11 cellular contexts compared by ENCODE assay signal in genomic region chr1:217088521-217089221, GRCh38.
DNase-seq lines count a peak whose midpoint lies in the region; ATAC-seq, FAIRE-seq and TF ChIP-seq lines count a peak whose summit lies in the region.
"Had no signal": no experiment of that assay in that cellular context is flagged by ENCODE, and none has a peak within 500 bp of the region (broad histone marks: within the 10 kb centered on the region; RNA-seq: fewer than 3 reads in every experiment).

No MANE protein-coding gene starts in this region.

- H3K27me3 ChIP-seq in HUES48 (ENCODE audit: control insufficient read depth, insufficient read depth, low read length) (peaks cover 69% of the 10 kb centered on the region), breast epithelium (no peaks in the 10 kb centered on the region), skeletal muscle satellite cell (ENCODE audit: control insufficient read depth, insufficient read depth, low read length) (no peaks in the 10 kb centered on the region)

- H3K9ac ChIP-seq in HUES48 (ENCODE audit: low read depth, low read length) = no peak overlapping the region
- no peak overlapping the region for H3K9ac ChIP-seq in skeletal muscle satellite cell (ENCODE audit: low read depth, low read length)

- TF ChIP-seq CTCF in breast epithelium (IDR thresholded peaks at IDR 0.05) (no peak), GM20000 (IDR thresholded peaks at IDR 0.05; ENCODE audit: extremely low read depth, missing control alignments) (no peak)

- DNase-seq in breast epithelium (ENCODE audit: low spot score in 2 of 2) = no peak
- no peak for DNase-seq in GM20000 (ENCODE audit: low spot score)
- DNase-seq in GOT3 (lab: John Stamatoyannopoulos, UW) = no peak
- DNase-seq in HTR-8/SVneo (ENCODE audit: insufficient read length, low spot score) = no peak
- DNase-seq: activated T-cell treated with anti-CD3 and anti-CD28 coated beads, Interleukin-2, amount 50 U/mL, for 72 hours had no signal

- intact Hi-C loops in breast epithelium (cut with DNase I; ENCODE audit: low total_unique reads) = no loop called here

- no peak for TF ChIP-seq POLR2A in breast epithelium (IDR thresholded peaks at IDR 0.05)

- H3K9me3 ChIP-seq in HUES48 (ENCODE audit: control insufficient read depth, insufficient read depth, low read length) (no peaks in the 10 kb centered on the region), breast epithelium (no peaks in the 10 kb centered on the region), iPS-18c (ENCODE audit: control insufficient read depth, insufficient read depth, low read length) (no peaks in the 10 kb centered on the region), skeletal muscle satellite cell (replicated peaks; ENCODE audit: low read length) (no peaks in the 10 kb centered on the region)

- no peaks in the 10 kb centered on the region for H3K36me3 ChIP-seq in HUES48 (ENCODE audit: control insufficient read depth, insufficient read depth, low read length)
- H3K36me3 ChIP-seq in breast epithelium = no peaks in the 10 kb centered on the region
- no peaks in the 10 kb centered on the region for H3K36me3 ChIP-seq in skeletal muscle satellite cell (ENCODE audit: insufficient read depth, low read length)

- FAIRE-seq in HTR-8/SVneo (lab: Jason Lieb, UNC) = no peak
- FAIRE-seq: endothelial cell of umbilical vein had no signal

- ATAC-seq in HG02759 (IDR thresholded peaks at IDR 0.05; ENCODE audit: unreplicated experiment) = no peak
- ATAC-seq: activated T-cell treated with anti-CD3 and anti-CD28 coated beads, Interleukin-2, amount 50 U/mL, for 72 hours; natural killer cell treated with Interleukin-12 subunit alpha and Interleukin-12 subunit beta and Interleukin-15 and Interleukin-18, amount 100 ng/mL, for 72 hours had no signal

- peak overlapping the region; percentile 96 for H3K4me2 ChIP-seq in skeletal muscle satellite cell (ENCODE audit: low read length)

- H3K4me3 ChIP-seq in HUES48 (ENCODE audit: low read depth, low read length) = peak overlapping the region; percentile 70
- H3K4me3 ChIP-seq in breast epithelium = peak overlapping the region in 2 of 3 donors; percentile 64 to 73
- H3K4me3 ChIP-seq in iPS-18c (ENCODE audit: insufficient read depth, low read depth, low read length) = peak overlapping the region; percentile 57
- H3K4me3 ChIP-seq in skeletal muscle satellite cell (ENCODE audit: low read length) = peak overlapping the region; percentile 75

- H3K27ac ChIP-seq in HUES48 (ENCODE audit: low read depth, low read length) (no peak overlapping the region), breast epithelium (peak overlapping the region; percentile 27 to 89)

- H3K4me1 ChIP-seq in HUES48 (ENCODE audit: control insufficient read depth, insufficient read depth, low read length) (peaks cover 20% of the 10 kb centered on the region), breast epithelium (no peaks in the 10 kb centered on the region), skeletal muscle satellite cell (ENCODE audit: control insufficient read depth, insufficient read depth, low read length) (peaks cover 29% of the 10 kb centered on the region)
